8 cellular contexts compared by ENCODE assay signal in genomic region chr1:226060976-226061792, GRCh38. TPM values are rescaled to one million over a fixed set of nuclear protein-coding genes. Genes with fewer than 3 reads are reported as not detected.
DNase-seq lines count a peak whose midpoint lies in the region; ATAC-seq and TF ChIP-seq lines count a peak whose summit lies in the region.

No MANE protein-coding gene starts in this region.

- H3K4me1 Mint-ChIP-seq in brain (peaks cover 30% of the 10 kb centered on the region), memory B cell (peaks cover 32% of the 10 kb centered on the region)

- H3K4me1 ChIP-seq in uterus = peaks cover 4 to 11% of the 10 kb centered on the region in 2 donors

- no peaks in the 10 kb centered on the region for H3K9me3 ChIP-seq in uterus

- H3K36me3 Mint-ChIP-seq in brain (peaks cover 37% of the 10 kb centered on the region), memory B cell (peaks cover 28% of the 10 kb centered on the region)

- ATAC-seq in memory B cell (ENCODE audit: low read depth) = no peak
- ATAC-seq in HG03139 (IDR thresholded peaks at IDR 0.05; ENCODE audit: unreplicated experiment) = no peak

- DNase-seq in DMS79 (lab: John Stamatoyannopoulos, UW) (peak; percentile 49), NB4 (ENCODE audit: low read depth) (no peak), memory B cell (ENCODE audit: low spot score in 2 of 2) (no peak), uterus (no peak), T-helper 9 cell (no peak), kidney tubule cell (ENCODE audit: low spot score) (no peak)

- H3K27me3 Mint-ChIP-seq in brain = peaks cover 17% of the 10 kb centered on the region
- H3K27me3 Mint-ChIP-seq in memory B cell = no peaks in the 10 kb centered on the region

- peak overlapping the region; percentile 98 to 99 for H3K27ac ChIP-seq in uterus

- no peaks in the 10 kb centered on the region for H3K36me3 ChIP-seq in uterus

- no peak for TF ChIP-seq CTCF in NB4 (IDR thresholded peaks at IDR 0.05; ENCODE audit: low read depth, low read length)
- TF ChIP-seq CTCF in brain (conservative IDR thresholded peaks at IDR 0.05) = no peak
- TF ChIP-seq CTCF in uterus (IDR thresholded peaks at IDR 0.05) = no peak

- H3K27ac Mint-ChIP-seq in brain (peak overlapping the region; percentile 98 to 100 (median 99)), memory B cell (peak overlapping the region; percentile 99)

- no peaks in the 10 kb centered on the region for H3K27me3 ChIP-seq in uterus

- intact Hi-C loops in uterus (cut with DNase I; ENCODE audit: low total_unique reads) = loop anchor here (5.0 kb wide), 1 partner anchor 64 kb away; the partner anchor contains the start of gene SDE2

- H3K4me3 Mint-ChIP-seq in brain (peak overlapping the region; percentile 91 to 95 (median 93)), memory B cell (peak overlapping the region; percentile 87)

- TF ChIP-seq POLR2A in NB4 (IDR thresholded peaks at IDR 0.05; ENCODE audit: extremely low read depth, insufficient read length) (no peak), uterus (IDR thresholded peaks at IDR 0.05) (no peak)

- H3K4me3 ChIP-seq in NB4 (ENCODE audit: low read depth, low read length) (peak overlapping the region; percentile 76), uterus (peak overlapping the region; percentile 86 to 91)

- peaks cover 0 to 8% (median 0%) of the 10 kb centered on the region in 5 experiments for H3K9me3 Mint-ChIP-seq in brain
- no peaks in the 10 kb centered on the region for H3K9me3 Mint-ChIP-seq in memory B cell

RNA-seq across cellular contexts. Expression of gene H3-3A, which starts 1.3 kb away (rescaled TPM):
- 1,542 TPM for polyA plus RNA-seq in brain (ENCODE audit: insufficient read depth, low read depth, low replicate concordance)
- 100 to 1,000 TPM; 261 to 572 (median 348) TPM for total RNA-seq in uterus
